In the genomic region with DNA sequence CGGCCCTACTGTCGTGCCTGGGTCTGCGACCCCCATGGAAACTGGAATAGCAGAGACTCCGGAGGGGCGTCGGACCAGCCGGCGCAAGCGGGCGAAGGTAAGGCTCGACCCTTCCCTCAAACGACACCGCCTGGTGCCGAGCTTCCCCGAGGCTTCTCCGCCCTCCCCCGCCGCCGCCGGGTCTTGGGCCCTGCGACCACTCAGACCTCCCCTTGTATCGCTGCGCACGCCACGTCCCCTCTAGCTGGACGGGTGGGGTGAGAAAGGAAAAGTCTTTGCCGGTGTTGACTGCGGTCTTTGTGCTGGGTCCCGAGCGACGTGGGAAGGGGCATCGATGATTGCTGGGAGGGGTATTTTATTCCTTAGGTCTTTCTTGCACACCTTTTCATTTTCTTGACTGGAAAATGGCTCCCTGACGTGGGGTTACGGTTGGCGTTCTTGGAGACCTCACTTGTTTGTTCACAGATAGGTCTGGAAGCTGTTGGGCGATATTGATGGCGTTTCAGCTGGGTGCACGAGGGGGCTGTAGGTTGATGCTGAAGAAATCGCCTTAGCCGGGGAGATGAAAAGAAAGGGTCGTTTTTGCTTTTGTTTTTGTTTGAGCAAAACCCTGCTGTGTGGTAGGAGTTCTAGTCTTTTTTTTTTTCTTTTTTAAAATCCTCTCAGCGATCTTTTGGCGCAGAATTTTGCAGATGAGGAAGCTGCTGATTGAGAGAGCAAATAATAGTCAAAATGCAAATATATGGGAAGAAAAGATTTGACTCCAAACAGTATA, we compare ENCODE assay signal across 1 cellular context.
TF ChIP-seq lines count a peak whose summit lies in the region.

No MANE protein-coding gene starts in this region.

TF ChIP-seq in HepG2, 621 proteins besides CTCF, POLR2A, EP300 and RAD21 (continued from another document):
- TF ChIP-seq, protein P1, sequence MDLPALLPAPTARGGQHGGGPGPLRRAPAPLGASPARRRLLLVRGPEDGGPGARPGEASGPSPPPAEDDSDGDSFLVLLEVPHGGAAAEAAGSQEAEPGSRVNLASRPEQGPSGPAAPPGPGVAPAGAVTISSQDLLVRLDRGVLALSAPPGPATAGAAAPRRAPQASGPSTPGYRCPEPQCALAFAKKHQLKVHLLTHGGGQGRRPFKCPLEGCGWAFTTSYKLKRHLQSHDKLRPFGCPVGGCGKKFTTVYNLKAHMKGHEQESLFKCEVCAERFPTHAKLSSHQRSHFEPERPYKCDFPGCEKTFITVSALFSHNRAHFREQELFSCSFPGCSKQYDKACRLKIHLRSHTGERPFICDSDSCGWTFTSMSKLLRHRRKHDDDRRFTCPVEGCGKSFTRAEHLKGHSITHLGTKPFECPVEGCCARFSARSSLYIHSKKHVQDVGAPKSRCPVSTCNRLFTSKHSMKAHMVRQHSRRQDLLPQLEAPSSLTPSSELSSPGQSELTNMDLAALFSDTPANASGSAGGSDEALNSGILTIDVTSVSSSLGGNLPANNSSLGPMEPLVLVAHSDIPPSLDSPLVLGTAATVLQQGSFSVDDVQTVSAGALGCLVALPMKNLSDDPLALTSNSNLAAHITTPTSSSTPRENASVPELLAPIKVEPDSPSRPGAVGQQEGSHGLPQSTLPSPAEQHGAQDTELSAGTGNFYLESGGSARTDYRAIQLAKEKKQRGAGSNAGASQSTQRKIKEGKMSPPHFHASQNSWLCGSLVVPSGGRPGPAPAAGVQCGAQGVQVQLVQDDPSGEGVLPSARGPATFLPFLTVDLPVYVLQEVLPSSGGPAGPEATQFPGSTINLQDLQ (CRISPR knock-in tag; IDR thresholded peaks at IDR 0.05), result no peak
- TF ChIP-seq NFE2L1 (CRISPR knock-in tag; IDR thresholded peaks at IDR 0.05; ENCODE audit: borderline replicate concordance) (no peak), KLF6 (CRISPR knock-in tag; IDR thresholded peaks at IDR 0.05) (0 out of 2 replicates have a peak, but pooled peaks have one; percentile 43), ZEB1 (IDR thresholded peaks at IDR 0.05; ENCODE audit: insufficient replicate concordance, low read depth) (peak; percentile 11), ETV6 (CRISPR knock-in tag; conservative IDR thresholded peaks at IDR 0.05) (no peak), ZNF567 (CRISPR knock-in tag; IDR thresholded peaks at IDR 0.05; ENCODE audit: borderline replicate concordance) (no peak), ZNF674 (CRISPR knock-in tag; IDR thresholded peaks at IDR 0.05; ENCODE audit: low read depth) (0 out of 2 replicates have a peak, but pooled peaks have one; percentile 17), ZBTB7B (CRISPR knock-in tag; IDR thresholded peaks at IDR 0.05) (peak; percentile 20; the same call in 1 of the 2 replicates), ZNF772 (CRISPR knock-in tag; IDR thresholded peaks at IDR 0.05) (no peak), FOXC1 (CRISPR knock-in tag; IDR thresholded peaks at IDR 0.05; ENCODE audit: borderline replicate concordance) (no peak), FOXJ3 (CRISPR knock-in tag; IDR thresholded peaks at IDR 0.05; ENCODE audit: borderline replicate concordance) (no peak), SETDB1 (CRISPR knock-in tag; IDR thresholded peaks at IDR 0.05; ENCODE audit: borderline replicate concordance) (no peak), HNRNPUL1 (IDR thresholded peaks at IDR 0.05; ENCODE audit: low read depth, low read length) (no peak), GATAD1 (CRISPR knock-in tag; IDR thresholded peaks at IDR 0.05) (no peak), MBD4 (IDR thresholded peaks at IDR 0.05; ENCODE audit: borderline replicate concordance, low read length) (no peak), PHF20 (CRISPR knock-in tag; IDR thresholded peaks at IDR 0.05) (no peak), MBNL3 (CRISPR knock-in tag; conservative IDR thresholded peaks at IDR 0.05) (no peak), ZNF878 (CRISPR knock-in tag; IDR thresholded peaks at IDR 0.05) (no peak), TEAD2 (CRISPR knock-in tag; IDR thresholded peaks at IDR 0.05) (no peak), SAP130 (CRISPR knock-in tag; IDR thresholded peaks at IDR 0.05; ENCODE audit: low read depth) (peak; percentile 37), DMAP1 (CRISPR knock-in tag; IDR thresholded peaks at IDR 0.05) (no peak), ZNF660 (CRISPR knock-in tag; IDR thresholded peaks at IDR 0.05; ENCODE audit: borderline replicate concordance, low read depth) (no peak)
- TF ChIP-seq, protein P2, sequence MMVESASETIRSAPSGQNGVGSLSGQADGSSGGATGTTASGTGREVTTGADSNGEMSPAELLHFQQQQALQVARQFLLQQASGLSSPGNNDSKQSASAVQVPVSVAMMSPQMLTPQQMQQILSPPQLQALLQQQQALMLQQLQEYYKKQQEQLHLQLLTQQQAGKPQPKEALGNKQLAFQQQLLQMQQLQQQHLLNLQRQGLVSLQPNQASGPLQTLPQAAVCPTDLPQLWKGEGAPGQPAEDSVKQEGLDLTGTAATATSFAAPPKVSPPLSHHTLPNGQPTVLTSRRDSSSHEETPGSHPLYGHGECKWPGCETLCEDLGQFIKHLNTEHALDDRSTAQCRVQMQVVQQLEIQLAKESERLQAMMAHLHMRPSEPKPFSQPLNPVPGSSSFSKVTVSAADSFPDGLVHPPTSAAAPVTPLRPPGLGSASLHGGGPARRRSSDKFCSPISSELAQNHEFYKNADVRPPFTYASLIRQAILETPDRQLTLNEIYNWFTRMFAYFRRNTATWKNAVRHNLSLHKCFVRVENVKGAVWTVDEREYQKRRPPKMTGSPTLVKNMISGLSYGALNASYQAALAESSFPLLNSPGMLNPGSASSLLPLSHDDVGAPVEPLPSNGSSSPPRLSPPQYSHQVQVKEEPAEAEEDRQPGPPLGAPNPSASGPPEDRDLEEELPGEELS (CRISPR knock-in tag; IDR thresholded peaks at IDR 0.05), result peak; percentile 23; the same call in 1 of the 2 replicates
- TF ChIP-seq, protein P3, sequence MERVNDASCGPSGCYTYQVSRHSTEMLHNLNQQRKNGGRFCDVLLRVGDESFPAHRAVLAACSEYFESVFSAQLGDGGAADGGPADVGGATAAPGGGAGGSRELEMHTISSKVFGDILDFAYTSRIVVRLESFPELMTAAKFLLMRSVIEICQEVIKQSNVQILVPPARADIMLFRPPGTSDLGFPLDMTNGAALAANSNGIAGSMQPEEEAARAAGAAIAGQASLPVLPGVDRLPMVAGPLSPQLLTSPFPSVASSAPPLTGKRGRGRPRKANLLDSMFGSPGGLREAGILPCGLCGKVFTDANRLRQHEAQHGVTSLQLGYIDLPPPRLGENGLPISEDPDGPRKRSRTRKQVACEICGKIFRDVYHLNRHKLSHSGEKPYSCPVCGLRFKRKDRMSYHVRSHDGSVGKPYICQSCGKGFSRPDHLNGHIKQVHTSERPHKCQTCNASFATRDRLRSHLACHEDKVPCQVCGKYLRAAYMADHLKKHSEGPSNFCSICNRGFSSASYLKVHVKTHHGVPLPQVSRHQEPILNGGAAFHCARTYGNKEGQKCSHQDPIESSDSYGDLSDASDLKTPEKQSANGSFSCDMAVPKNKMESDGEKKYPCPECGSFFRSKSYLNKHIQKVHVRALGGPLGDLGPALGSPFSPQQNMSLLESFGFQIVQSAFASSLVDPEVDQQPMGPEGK (CRISPR knock-in tag; IDR thresholded peaks at IDR 0.05), result peak; percentile 23
- TF ChIP-seq, protein P4, sequence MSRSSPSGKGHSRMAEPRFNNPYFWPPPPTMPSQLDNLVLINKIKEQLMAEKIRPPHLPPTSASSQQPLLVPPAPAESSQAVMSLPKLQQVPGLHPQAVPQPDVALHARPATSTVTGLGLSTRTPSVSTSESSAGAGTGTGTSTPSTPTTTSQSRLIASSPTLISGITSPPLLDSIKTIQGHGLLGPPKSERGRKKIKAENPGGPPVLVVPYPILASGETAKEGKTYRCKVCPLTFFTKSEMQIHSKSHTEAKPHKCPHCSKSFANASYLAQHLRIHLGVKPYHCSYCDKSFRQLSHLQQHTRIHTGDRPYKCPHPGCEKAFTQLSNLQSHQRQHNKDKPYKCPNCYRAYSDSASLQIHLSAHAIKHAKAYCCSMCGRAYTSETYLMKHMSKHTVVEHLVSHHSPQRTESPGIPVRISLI (CRISPR knock-in tag; IDR thresholded peaks at IDR 0.05; ENCODE audit: borderline replicate concordance), result no peak
- TF ChIP-seq, protein P5, sequence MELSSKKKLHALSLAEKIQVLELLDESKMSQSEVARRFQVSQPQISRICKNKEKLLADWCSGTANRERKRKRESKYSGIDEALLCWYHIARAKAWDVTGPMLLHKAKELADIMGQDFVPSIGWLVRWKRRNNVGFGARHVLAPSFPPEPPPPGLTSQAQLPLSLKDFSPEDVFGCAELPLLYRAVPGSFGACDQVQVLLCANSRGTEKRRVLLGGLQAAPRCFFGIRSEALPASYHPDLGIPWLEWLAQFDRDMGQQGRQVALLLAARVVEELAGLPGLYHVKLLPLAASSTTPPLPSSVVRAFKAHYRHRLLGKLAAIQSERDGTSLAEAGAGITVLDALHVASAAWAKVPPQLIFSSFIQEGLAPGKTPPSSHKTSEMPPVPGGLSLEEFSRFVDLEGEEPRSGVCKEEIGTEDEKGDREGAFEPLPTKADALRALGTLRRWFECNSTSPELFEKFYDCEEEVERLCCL (CRISPR knock-in tag; IDR thresholded peaks at IDR 0.05; ENCODE audit: borderline replicate concordance), result no peak
- TF ChIP-seq, protein P6, sequence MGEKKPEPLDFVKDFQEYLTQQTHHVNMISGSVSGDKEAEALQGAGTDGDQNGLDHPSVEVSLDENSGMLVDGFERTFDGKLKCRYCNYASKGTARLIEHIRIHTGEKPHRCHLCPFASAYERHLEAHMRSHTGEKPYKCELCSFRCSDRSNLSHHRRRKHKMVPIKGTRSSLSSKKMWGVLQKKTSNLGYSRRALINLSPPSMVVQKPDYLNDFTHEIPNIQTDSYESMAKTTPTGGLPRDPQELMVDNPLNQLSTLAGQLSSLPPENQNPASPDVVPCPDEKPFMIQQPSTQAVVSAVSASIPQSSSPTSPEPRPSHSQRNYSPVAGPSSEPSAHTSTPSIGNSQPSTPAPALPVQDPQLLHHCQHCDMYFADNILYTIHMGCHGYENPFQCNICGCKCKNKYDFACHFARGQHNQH (CRISPR knock-in tag; IDR thresholded peaks at IDR 0.05), result no peak
- TF ChIP-seq, protein P7, sequence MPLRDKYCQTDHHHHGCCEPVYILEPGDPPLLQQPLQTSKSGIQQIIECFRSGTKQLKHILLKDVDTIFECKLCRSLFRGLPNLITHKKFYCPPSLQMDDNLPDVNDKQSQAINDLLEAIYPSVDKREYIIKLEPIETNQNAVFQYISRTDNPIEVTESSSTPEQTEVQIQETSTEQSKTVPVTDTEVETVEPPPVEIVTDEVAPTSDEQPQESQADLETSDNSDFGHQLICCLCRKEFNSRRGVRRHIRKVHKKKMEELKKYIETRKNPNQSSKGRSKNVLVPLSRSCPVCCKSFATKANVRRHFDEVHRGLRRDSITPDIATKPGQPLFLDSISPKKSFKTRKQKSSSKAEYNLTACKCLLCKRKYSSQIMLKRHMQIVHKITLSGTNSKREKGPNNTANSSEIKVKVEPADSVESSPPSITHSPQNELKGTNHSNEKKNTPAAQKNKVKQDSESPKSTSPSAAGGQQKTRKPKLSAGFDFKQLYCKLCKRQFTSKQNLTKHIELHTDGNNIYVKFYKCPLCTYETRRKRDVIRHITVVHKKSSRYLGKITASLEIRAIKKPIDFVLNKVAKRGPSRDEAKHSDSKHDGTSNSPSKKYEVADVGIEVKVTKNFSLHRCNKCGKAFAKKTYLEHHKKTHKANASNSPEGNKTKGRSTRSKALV (CRISPR knock-in tag; IDR thresholded peaks at IDR 0.05), result 0 out of 2 replicates have a peak, but pooled peaks have one; percentile 38
TF ChIP-seq in HepG2: peak in this region for 25.
